8 cellular contexts compared by ENCODE assay signal in the genomic region with DNA sequence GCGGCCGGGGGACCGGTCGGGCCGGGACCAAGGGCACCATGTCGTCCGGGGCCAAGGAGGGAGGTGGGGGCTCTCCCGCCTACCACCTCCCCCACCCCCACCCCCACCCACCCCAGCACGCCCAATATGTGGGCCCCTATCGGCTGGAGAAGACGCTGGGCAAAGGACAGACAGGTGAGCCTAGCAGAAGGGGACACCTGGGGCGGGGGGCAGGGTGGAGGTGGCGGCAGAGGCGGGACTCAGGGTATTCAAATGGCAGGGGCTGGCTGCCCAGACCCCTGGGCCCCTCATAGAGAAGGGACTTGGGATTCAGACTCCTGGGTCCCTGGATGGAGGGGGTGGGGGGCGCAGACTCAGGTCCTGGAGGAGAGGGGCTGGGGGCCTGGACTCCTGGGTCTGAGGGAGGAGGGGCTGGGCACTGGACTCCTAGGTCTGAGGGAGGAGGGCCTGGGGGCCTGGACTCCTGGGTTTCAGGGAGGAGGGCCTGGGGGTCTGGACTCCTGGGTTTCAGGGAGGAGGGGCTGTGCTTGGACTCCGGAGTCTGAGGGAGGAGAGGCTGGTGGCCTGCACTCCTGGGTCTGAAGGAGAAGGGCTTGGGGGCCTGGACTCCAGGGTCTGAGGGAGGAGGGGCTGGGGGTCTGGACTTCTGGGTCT. TPM values are rescaled to one million over a fixed set of nuclear protein-coding genes. Genes with fewer than 3 reads are reported as not detected.
DNase-seq lines count a peak whose midpoint lies in the region; ATAC-seq and TF ChIP-seq lines count a peak whose summit lies in the region.

No MANE protein-coding gene starts in this region.

- no peak for TF ChIP-seq CTCF in heart right ventricle (IDR thresholded peaks at IDR 0.05)
- TF ChIP-seq CTCF in breast epithelium (IDR thresholded peaks at IDR 0.05) = no peak
- no peak for TF ChIP-seq CTCF in omental fat pad (IDR thresholded peaks at IDR 0.05)

- ATAC-seq in heart right ventricle = no peak
- ATAC-seq in left ventricle myocardium superior = no peak
- no peak for ATAC-seq in aorta (ENCODE audit: low FRiP score)
- no peak for ATAC-seq in HG02571 (IDR thresholded peaks at IDR 0.05; ENCODE audit: unreplicated experiment)
- ATAC-seq in omental fat pad (ENCODE audit: low FRiP score) = no peak
- no peak for ATAC-seq in GM21717 (IDR thresholded peaks at IDR 0.05; ENCODE audit: unreplicated experiment)

- H3K27ac ChIP-seq in heart right ventricle = peak overlapping the region; percentile 54 to 89 (median 78)
- peak overlapping the region; percentile 81 to 94 for H3K27ac ChIP-seq in breast epithelium
- peak overlapping the region; percentile 5 for H3K27ac ChIP-seq in mesodermal cell (ENCODE audit: low read depth, low read length, severe bottlenecking)
- peak overlapping the region; percentile 31 to 50 for H3K27ac ChIP-seq in aorta (ENCODE audit: low read depth in 1 of 2, low read length in 2 of 2)

- WGBS in heart right ventricle, 2 donors = 16 to 31% methylated on average over 7 to 15 of the region's 16 CpGs
- 21 to 30% methylated on average over 2 to 4 of the region's 16 CpGs for WGBS in mesodermal cell (ENCODE audit: insufficient coverage in 2 of 2), 2 experiments
- WGBS in aorta, 2 donors = 7 to 18% methylated on average over 5 to 16 of the region's 16 CpGs

- DNase-seq in heart right ventricle (no peak), left ventricle myocardium superior (no peak), breast epithelium (ENCODE audit: low spot score in 2 of 2) (no peak), aorta (no peak), omental fat pad (ENCODE audit: low spot score) (no peak)

- no peak for TF ChIP-seq POLR2A in breast epithelium (IDR thresholded peaks at IDR 0.05)

- peak overlapping the region in 9 of 10 donors; percentile 45 to 63 (median 53) for H3K4me3 ChIP-seq in heart right ventricle
- peak overlapping the region; percentile 27 to 86 (median 64) for H3K4me3 ChIP-seq in breast epithelium
- peak overlapping the region; percentile 50 for H3K4me3 ChIP-seq in mesodermal cell (ENCODE audit: extremely low read depth, insufficient read depth, low read length, poor library complexity, severe bottlenecking)
- H3K4me3 ChIP-seq in aorta (ENCODE audit: low read length in 2 of 2) = peak overlapping the region; percentile 80 to 88

- H3K36me3 ChIP-seq in heart right ventricle (peaks cover 0 to 12% (median 0%) of the 10 kb centered on the region in 9 donors), breast epithelium (no peaks in the 10 kb centered on the region), mesodermal cell (ENCODE audit: control insufficient read depth, insufficient read depth, low read length) (peaks cover 30% of the 10 kb centered on the region), aorta (ENCODE audit: control insufficient read depth in 1 of 2, insufficient read depth in 2 of 2, low read length in 1 of 2) (no peaks in the 10 kb centered on the region)

- intact Hi-C loops in heart right ventricle (cut with DNase I) = loop anchor here in 1 of 10 donors (5.0 kb wide), 1 partner anchor 103 kb away; a partner anchor contains a TSS
- intact Hi-C loops in left ventricle myocardium superior (cut with micrococcal nuclease) = no loop called here
- intact Hi-C loops in breast epithelium (cut with DNase I; ENCODE audit: low total_unique reads) = no loop called here
- intact Hi-C loops in aorta (cut with DNase I) = no loop called here

- H3K9me3 ChIP-seq in heart right ventricle (no peaks in the 10 kb centered on the region), breast epithelium (no peaks in the 10 kb centered on the region), mesodermal cell (ENCODE audit: control insufficient read depth, low read length) (no peaks in the 10 kb centered on the region), aorta (ENCODE audit: control insufficient read depth, low read length) (no peaks in the 10 kb centered on the region)

- H3K4me1 ChIP-seq in heart right ventricle (peaks cover 0 to 21% (median 7%) of the 10 kb centered on the region in 9 donors), breast epithelium (no peaks in the 10 kb centered on the region), mesodermal cell (ENCODE audit: control insufficient read depth, insufficient read depth, low read length, poor library complexity, severe bottlenecking) (peaks cover 14% of the 10 kb centered on the region), aorta (ENCODE audit: control insufficient read depth in 1 of 2, insufficient read depth in 2 of 2, low read length in 2 of 2) (no peaks in the 10 kb centered on the region)

- H3K27me3 ChIP-seq in heart right ventricle = peaks cover 0 to 12% (median 0%) of the 10 kb centered on the region in 7 donors
- H3K27me3 ChIP-seq in breast epithelium = no peaks in the 10 kb centered on the region
- no peaks in the 10 kb centered on the region for H3K27me3 ChIP-seq in aorta (ENCODE audit: control insufficient read depth in 1 of 2, insufficient read depth in 2 of 2, low read length in 1 of 2)

RNA-seq across cellular contexts. Expression of a gene that starts 0.7 kb away (rescaled TPM):
- total RNA-seq in heart right ventricle (10 to 100 TPM in 2 of 10 donors, 1 to 10 TPM in 8; 2.3 to 12.6 (median 4.1) TPM), left ventricle myocardium superior (1.9 TPM), breast epithelium (1 to 10 TPM in 2 of 3 donors, not detected in 1; 2.5 to 4.6 TPM), aorta (10 to 100 TPM; 14.2 to 18.5 TPM), omental fat pad (1 to 10 TPM in 1 of 4 donors, under 1 TPM in 1, not detected in 2; 0.19 to 2.1 TPM)
- polyA plus RNA-seq in heart right ventricle (1 to 10 TPM; 1.8 to 2.0 TPM), aorta (10 to 100 TPM in 1 of 2 donors, 1 to 10 TPM in 1; 4.8 to 25.1 TPM)
- polyA plus RNA-seq in mesodermal cell (2013, experiment 1 of 2) = 40.5 TPM
- 29.6 TPM for polyA plus RNA-seq in mesodermal cell (2013, experiment 2 of 2)

RNA-seq across cellular contexts. Expression of a gene that starts 4.6 kb away (rescaled TPM):
- 10 to 100 TPM; 26.7 to 41.6 (median 31.6) TPM for total RNA-seq in heart right ventricle
- 10 to 100 TPM; 54.2 to 83.7 TPM for polyA plus RNA-seq in heart right ventricle
- 28.6 TPM for total RNA-seq in left ventricle myocardium superior
- 10 to 100 TPM; 13.3 to 36.1 (median 32.6) TPM for total RNA-seq in breast epithelium
- 41.2 TPM for polyA plus RNA-seq in mesodermal cell (2013, experiment 1 of 2)
- polyA plus RNA-seq in mesodermal cell (2013, experiment 2 of 2) = 36.0 TPM
- 10 to 100 TPM; 14.1 to 16.3 TPM for total RNA-seq in aorta
- 10 to 100 TPM; 14.7 to 25.3 TPM for polyA plus RNA-seq in aorta
- total RNA-seq in omental fat pad = 10 to 100 TPM; 19.5 to 25.9 (median 21.2) TPM

RNA-seq across cellular contexts. Expression of a gene that starts 25.7 kb away (rescaled TPM):
- total RNA-seq in heart right ventricle (10 to 100 TPM; 31.1 to 51.3 (median 39.0) TPM), left ventricle myocardium superior (39.2 TPM), breast epithelium (10 to 100 TPM; 23.8 to 31.5 (median 28.2) TPM), aorta (10 to 100 TPM; 47.9 to 55.4 TPM), omental fat pad (10 to 100 TPM; 27.8 to 43.6 (median 35.5) TPM)
- polyA plus RNA-seq in heart right ventricle (10 to 100 TPM; 36.8 to 38.0 TPM), aorta (10 to 100 TPM; 15.2 to 25.3 TPM)
- 57.5 TPM for polyA plus RNA-seq in mesodermal cell (2013, experiment 1 of 2)
- 49.2 TPM for polyA plus RNA-seq in mesodermal cell (2013, experiment 2 of 2)

RNA-seq across cellular contexts. Expression of a gene that starts 40.6 kb away (rescaled TPM):
- total RNA-seq in heart right ventricle (1 to 10 TPM in 3 of 10 donors, under 1 TPM in 4, not detected in 3; 0.41 to 6.5 (median 0.75) TPM), left ventricle myocardium superior (1.2 TPM), breast epithelium (10 to 100 TPM in 1 of 3 donors, 1 to 10 TPM in 2; 1.6 to 11.8 (median 3.1) TPM), aorta (1 to 10 TPM; 2.9 to 9.6 TPM), omental fat pad (10 to 100 TPM in 2 of 4 donors, 1 to 10 TPM in 2; 5.6 to 26.7 (median 16.6) TPM)
- polyA plus RNA-seq in heart right ventricle (under 1 TPM in 1 of 2 donors, not detected in 1; 0.38 TPM), aorta (1 to 10 TPM in 1 of 2 donors, under 1 TPM in 1; 0.72 to 5.5 TPM)
- not detected for polyA plus RNA-seq in mesodermal cell (2013, experiment 1 of 2)
- not detected for polyA plus RNA-seq in mesodermal cell (2013, experiment 2 of 2)

RNA-seq across cellular contexts. Expression of a gene that starts 55.1 kb away (rescaled TPM):
- total RNA-seq in heart right ventricle (1 to 10 TPM; 4.0 to 9.2 (median 6.9) TPM), left ventricle myocardium superior (7.2 TPM), breast epithelium (10 to 100 TPM in 2 of 3 donors, 1 to 10 TPM in 1; 6.1 to 20.8 (median 18.4) TPM), aorta (10 to 100 TPM in 1 of 2 donors, 1 to 10 TPM in 1; 4.5 to 12.8 TPM), omental fat pad (10 to 100 TPM in 1 of 4 donors, 1 to 10 TPM in 3; 5.3 to 22.9 (median 6.8) TPM)
- polyA plus RNA-seq in heart right ventricle (10 to 100 TPM in 1 of 2 donors, 1 to 10 TPM in 1; 4.7 to 12.4 TPM), aorta (10 to 100 TPM in 1 of 2 donors, 1 to 10 TPM in 1; 3.4 to 13.2 TPM)
- 28.9 TPM for polyA plus RNA-seq in mesodermal cell (2013, experiment 1 of 2)
- polyA plus RNA-seq in mesodermal cell (2013, experiment 2 of 2) = 23.8 TPM

Comparison
In these comparisons a context has a peak if more than half of its experiments do, and no peak if none do; other contexts are left out.
1. H3K27ac ChIP-seq: peak in every context shown above with its lines; median percentile 88 in breast epithelium; 78 in heart right ventricle; 40 in aorta; 5 in mesodermal cell.